1 cellular context compared by ENCODE assay signal in genomic region chr15:59688888-59689625, GRCh38.
TF ChIP-seq lines count a peak whose summit lies in the region.

A gene with protein sequence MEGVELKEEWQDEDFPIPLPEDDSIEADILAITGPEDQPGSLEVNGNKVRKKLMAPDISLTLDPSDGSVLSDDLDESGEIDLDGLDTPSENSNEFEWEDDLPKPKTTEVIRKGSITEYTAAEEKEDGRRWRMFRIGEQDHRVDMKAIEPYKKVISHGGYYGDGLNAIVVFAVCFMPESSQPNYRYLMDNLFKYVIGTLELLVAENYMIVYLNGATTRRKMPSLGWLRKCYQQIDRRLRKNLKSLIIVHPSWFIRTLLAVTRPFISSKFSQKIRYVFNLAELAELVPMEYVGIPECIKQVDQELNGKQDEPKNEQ (minus strand): TSS chr15:59689320. CDS start chr15:59682457, 6,863 bp downstream.

TF ChIP-seq in K562, 482 proteins besides CTCF, POLR2A, EP300 and RAD21 (continued from another document and continues in another):
- TF ChIP-seq FOXP4 (CRISPR knock-in tag; IDR thresholded peaks at IDR 0.05; ENCODE audit: borderline replicate concordance) (no peak), HCFC1 (IDR thresholded peaks at IDR 0.05; ENCODE audit: low read depth, low read length) (peak; percentile 67), SLC30A9 (CRISPR knock-in tag; IDR thresholded peaks at IDR 0.05) (no peak), ETV1 (tag; conservative IDR thresholded peaks at IDR 0.05; ENCODE audit: low read depth) (no peak; the same call in 1 of the 2 replicates), IFI16 (CRISPR knock-in tag; IDR thresholded peaks at IDR 0.05) (no peak), ZFP1 (CRISPR knock-in tag; IDR thresholded peaks at IDR 0.05) (no peak), TARDBP (IDR thresholded peaks at IDR 0.05) (no peak), MBD1 (CRISPR knock-in tag; IDR thresholded peaks at IDR 0.05) (no peak), CHD4 (IDR thresholded peaks at IDR 0.05; ENCODE audit: insufficient read depth, insufficient replicate concordance, low read depth, low read length, poor library complexity, severe bottlenecking) (no peak), ZNF717 (CRISPR knock-in tag; IDR thresholded peaks at IDR 0.05) (no peak), WHSC1 (IDR thresholded peaks at IDR 0.05; ENCODE audit: low read length) (no peak), SREBF2 (CRISPR knock-in tag; IDR thresholded peaks at IDR 0.05) (no peak), TAF9B (IDR thresholded peaks at IDR 0.05; ENCODE audit: partially characterized antibody) (peak; percentile 54), ZNF384 (IDR thresholded peaks at IDR 0.05; ENCODE audit: low read depth, low read length) (no peak), CREM (IDR thresholded peaks at IDR 0.05; ENCODE audit: low read depth) (peak; percentile 93), ZNF184 (CRISPR knock-in tag; IDR thresholded peaks at IDR 0.05) (no peak), ILK (tag; IDR thresholded peaks at IDR 0.05; ENCODE audit: borderline replicate concordance, low read depth) (no peak), ARID2 (IDR thresholded peaks at IDR 0.05) (no peak), ZNF77 (CRISPR knock-in tag; IDR thresholded peaks at IDR 0.05) (no peak), E2F5 (CRISPR knock-in tag; IDR thresholded peaks at IDR 0.05) (no peak), ZNF282 (CRISPR knock-in tag; IDR thresholded peaks at IDR 0.05) (no peak), MED1 (CRISPR knock-in tag; IDR thresholded peaks at IDR 0.05; ENCODE audit: borderline replicate concordance) (no peak), RBM34 (IDR thresholded peaks at IDR 0.05; ENCODE audit: borderline replicate concordance, insufficient read depth, low read length) (0 out of 2 replicates have a peak, but pooled peaks have one; percentile 65), ZNF444 (CRISPR knock-in tag; IDR thresholded peaks at IDR 0.05) (no peak), ZNF274 (IDR thresholded peaks at IDR 0.05; ENCODE audit: borderline replicate concordance, low read depth, low read length) (no peak), PHB (CRISPR knock-in tag; IDR thresholded peaks at IDR 0.05) (0 out of 2 replicates have a peak, but pooled peaks have one; percentile 35), FOXJ3 (CRISPR knock-in tag; IDR thresholded peaks at IDR 0.05) (no peak), CEBPB (tag; IDR thresholded peaks at IDR 0.05) (no peak), ZNF41 (CRISPR knock-in tag; conservative IDR thresholded peaks at IDR 0.05) (no peak), SP1 (CRISPR knock-in tag; IDR thresholded peaks at IDR 0.05) (peak; percentile 83)
- TF ChIP-seq, protein P1, sequence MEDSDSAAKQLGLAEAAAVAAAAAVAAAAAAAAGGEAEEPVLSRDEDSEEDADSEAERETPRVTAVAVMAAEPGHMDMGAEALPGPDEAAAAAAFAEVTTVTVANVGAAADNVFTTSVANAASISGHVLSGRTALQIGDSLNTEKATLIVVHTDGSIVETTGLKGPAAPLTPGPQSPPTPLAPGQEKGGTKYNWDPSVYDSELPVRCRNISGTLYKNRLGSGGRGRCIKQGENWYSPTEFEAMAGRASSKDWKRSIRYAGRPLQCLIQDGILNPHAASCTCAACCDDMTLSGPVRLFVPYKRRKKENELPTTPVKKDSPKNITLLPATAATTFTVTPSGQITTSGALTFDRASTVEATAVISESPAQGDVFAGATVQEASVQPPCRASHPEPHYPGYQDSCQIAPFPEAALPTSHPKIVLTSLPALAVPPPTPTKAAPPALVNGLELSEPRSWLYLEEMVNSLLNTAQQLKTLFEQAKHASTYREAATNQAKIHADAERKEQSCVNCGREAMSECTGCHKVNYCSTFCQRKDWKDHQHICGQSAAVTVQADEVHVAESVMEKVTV (CRISPR knock-in tag; IDR thresholded peaks at IDR 0.05): no peak
- TF ChIP-seq, protein P2, sequence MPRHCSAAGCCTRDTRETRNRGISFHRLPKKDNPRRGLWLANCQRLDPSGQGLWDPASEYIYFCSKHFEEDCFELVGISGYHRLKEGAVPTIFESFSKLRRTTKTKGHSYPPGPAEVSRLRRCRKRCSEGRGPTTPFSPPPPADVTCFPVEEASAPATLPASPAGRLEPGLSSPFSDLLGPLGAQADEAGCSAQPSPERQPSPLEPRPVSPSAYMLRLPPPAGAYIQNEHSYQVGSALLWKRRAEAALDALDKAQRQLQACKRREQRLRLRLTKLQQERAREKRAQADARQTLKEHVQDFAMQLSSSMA (CRISPR knock-in tag; IDR thresholded peaks at IDR 0.05): no peak
- TF ChIP-seq, protein P3, sequence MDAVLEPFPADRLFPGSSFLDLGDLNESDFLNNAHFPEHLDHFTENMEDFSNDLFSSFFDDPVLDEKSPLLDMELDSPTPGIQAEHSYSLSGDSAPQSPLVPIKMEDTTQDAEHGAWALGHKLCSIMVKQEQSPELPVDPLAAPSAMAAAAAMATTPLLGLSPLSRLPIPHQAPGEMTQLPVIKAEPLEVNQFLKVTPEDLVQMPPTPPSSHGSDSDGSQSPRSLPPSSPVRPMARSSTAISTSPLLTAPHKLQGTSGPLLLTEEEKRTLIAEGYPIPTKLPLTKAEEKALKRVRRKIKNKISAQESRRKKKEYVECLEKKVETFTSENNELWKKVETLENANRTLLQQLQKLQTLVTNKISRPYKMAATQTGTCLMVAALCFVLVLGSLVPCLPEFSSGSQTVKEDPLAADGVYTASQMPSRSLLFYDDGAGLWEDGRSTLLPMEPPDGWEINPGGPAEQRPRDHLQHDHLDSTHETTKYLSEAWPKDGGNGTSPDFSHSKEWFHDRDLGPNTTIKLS (IDR thresholded peaks at IDR 0.05; ENCODE audit: borderline replicate concordance, low read depth): no peak; the same call in 1 of the 2 replicates
- TF ChIP-seq, protein P4, sequence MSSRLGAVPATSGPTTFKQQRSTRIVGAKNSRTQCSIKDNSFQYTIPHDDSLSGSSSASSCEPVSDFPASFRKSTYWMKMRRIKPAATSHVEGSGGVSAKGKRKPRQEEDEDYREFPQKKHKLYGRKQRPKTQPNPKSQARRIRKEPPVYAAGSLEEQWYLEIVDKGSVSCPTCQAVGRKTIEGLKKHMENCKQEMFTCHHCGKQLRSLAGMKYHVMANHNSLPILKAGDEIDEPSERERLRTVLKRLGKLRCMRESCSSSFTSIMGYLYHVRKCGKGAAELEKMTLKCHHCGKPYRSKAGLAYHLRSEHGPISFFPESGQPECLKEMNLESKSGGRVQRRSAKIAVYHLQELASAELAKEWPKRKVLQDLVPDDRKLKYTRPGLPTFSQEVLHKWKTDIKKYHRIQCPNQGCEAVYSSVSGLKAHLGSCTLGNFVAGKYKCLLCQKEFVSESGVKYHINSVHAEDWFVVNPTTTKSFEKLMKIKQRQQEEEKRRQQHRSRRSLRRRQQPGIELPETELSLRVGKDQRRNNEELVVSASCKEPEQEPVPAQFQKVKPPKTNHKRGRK (tag; IDR thresholded peaks at IDR 0.05): no peak
- TF ChIP-seq, protein P5, sequence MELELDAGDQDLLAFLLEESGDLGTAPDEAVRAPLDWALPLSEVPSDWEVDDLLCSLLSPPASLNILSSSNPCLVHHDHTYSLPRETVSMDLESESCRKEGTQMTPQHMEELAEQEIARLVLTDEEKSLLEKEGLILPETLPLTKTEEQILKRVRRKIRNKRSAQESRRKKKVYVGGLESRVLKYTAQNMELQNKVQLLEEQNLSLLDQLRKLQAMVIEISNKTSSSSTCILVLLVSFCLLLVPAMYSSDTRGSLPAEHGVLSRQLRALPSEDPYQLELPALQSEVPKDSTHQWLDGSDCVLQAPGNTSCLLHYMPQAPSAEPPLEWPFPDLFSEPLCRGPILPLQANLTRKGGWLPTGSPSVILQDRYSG (tag; conservative IDR thresholded peaks at IDR 0.05; ENCODE audit: low read depth): no peak
- TF ChIP-seq, protein P6, sequence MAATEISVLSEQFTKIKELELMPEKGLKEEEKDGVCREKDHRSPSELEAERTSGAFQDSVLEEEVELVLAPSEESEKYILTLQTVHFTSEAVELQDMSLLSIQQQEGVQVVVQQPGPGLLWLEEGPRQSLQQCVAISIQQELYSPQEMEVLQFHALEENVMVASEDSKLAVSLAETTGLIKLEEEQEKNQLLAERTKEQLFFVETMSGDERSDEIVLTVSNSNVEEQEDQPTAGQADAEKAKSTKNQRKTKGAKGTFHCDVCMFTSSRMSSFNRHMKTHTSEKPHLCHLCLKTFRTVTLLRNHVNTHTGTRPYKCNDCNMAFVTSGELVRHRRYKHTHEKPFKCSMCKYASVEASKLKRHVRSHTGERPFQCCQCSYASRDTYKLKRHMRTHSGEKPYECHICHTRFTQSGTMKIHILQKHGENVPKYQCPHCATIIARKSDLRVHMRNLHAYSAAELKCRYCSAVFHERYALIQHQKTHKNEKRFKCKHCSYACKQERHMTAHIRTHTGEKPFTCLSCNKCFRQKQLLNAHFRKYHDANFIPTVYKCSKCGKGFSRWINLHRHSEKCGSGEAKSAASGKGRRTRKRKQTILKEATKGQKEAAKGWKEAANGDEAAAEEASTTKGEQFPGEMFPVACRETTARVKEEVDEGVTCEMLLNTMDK (IDR thresholded peaks at IDR 0.05; ENCODE audit: borderline replicate concordance, insufficient read depth, low read depth, low read length, poor library complexity, severe bottlenecking): no peak
- TF ChIP-seq, protein P7, sequence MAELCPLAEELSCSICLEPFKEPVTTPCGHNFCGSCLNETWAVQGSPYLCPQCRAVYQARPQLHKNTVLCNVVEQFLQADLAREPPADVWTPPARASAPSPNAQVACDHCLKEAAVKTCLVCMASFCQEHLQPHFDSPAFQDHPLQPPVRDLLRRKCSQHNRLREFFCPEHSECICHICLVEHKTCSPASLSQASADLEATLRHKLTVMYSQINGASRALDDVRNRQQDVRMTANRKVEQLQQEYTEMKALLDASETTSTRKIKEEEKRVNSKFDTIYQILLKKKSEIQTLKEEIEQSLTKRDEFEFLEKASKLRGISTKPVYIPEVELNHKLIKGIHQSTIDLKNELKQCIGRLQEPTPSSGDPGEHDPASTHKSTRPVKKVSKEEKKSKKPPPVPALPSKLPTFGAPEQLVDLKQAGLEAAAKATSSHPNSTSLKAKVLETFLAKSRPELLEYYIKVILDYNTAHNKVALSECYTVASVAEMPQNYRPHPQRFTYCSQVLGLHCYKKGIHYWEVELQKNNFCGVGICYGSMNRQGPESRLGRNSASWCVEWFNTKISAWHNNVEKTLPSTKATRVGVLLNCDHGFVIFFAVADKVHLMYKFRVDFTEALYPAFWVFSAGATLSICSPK (IDR thresholded peaks at IDR 0.05; ENCODE audit: borderline replicate concordance): no peak
